In genomic region chr16:2003827-2004641, GRCh38 we compare ENCODE assay signal across 1 cellular context.
TF ChIP-seq lines count a peak whose summit lies in the region.

No MANE protein-coding gene starts in this region.

TF ChIP-seq in HEK293, 187 proteins besides CTCF, POLR2A, EP300 and RAD21 (continued from another document and continues in another):
- TF ChIP-seq INSM2 (tag by site-specific recombination; IDR thresholded peaks at IDR 0.05) = no peak
- TF ChIP-seq ZNF555 (tag by site-specific recombination; conservative IDR thresholded peaks at IDR 0.05) = no peak
- TF ChIP-seq GLI4 (tag by site-specific recombination; IDR thresholded peaks at IDR 0.05) = no peak
- peak; percentile 33; the same call in 1 of the 2 replicates for TF ChIP-seq ZBTB11 (tag by site-specific recombination; conservative IDR thresholded peaks at IDR 0.05; ENCODE audit: low read depth)
- TF ChIP-seq ZNF211 (tag by site-specific recombination; IDR thresholded peaks at IDR 0.05; ENCODE audit: low read depth) = no peak
- TF ChIP-seq ZXDB (tag by site-specific recombination; IDR thresholded peaks at IDR 0.05) = peak; percentile 79
- peak; percentile 12; the same call in 1 of the 2 replicates for TF ChIP-seq ZBTB6 (tag by site-specific recombination; IDR thresholded peaks at IDR 0.05)
- TF ChIP-seq REPIN1 (tag by site-specific recombination; IDR thresholded peaks at IDR 0.05; ENCODE audit: low read depth) = no peak
- no peak for TF ChIP-seq ZNF580 (tag by site-specific recombination; IDR thresholded peaks at IDR 0.05)
- no peak for TF ChIP-seq ZNF274 (IDR thresholded peaks at IDR 0.05; ENCODE audit: low read length)
- no peak for TF ChIP-seq ZNF274 (tag by site-specific recombination; IDR thresholded peaks at IDR 0.05; ENCODE audit: borderline replicate concordance)
- no peak for TF ChIP-seq ZNF148 (tag by site-specific recombination; IDR thresholded peaks at IDR 0.05; ENCODE audit: borderline replicate concordance)
- peak; percentile 87 for TF ChIP-seq ZNF600 (tag by site-specific recombination; IDR thresholded peaks at IDR 0.05)
- TF ChIP-seq ZNF433 (tag by site-specific recombination; IDR thresholded peaks at IDR 0.05; ENCODE audit: low read depth) = no peak
- TF ChIP-seq ZNF449 (tag by site-specific recombination; IDR thresholded peaks at IDR 0.05) = peak; percentile 41; the same call in 1 of the 2 replicates
- TF ChIP-seq KLF8 (tag by site-specific recombination; IDR thresholded peaks at IDR 0.05) = peak; percentile 74; the same call in 1 of the 2 replicates
- no peak for TF ChIP-seq ZNF157 (tag by site-specific recombination; IDR thresholded peaks at IDR 0.05)
- no peak for TF ChIP-seq WT1 (tag by site-specific recombination; IDR thresholded peaks at IDR 0.05)
- no peak for TF ChIP-seq ZBTB49 (tag by site-specific recombination; IDR thresholded peaks at IDR 0.05; ENCODE audit: low read depth)
- TF ChIP-seq SCRT2 (tag by site-specific recombination; IDR thresholded peaks at IDR 0.05) = peak; percentile 93
- TF ChIP-seq HOXD13 (CRISPR knock-in tag; IDR thresholded peaks at IDR 0.05; ENCODE audit: borderline replicate concordance) = no peak
- no peak for TF ChIP-seq MYNN (tag by site-specific recombination; IDR thresholded peaks at IDR 0.05; ENCODE audit: borderline replicate concordance)
- peak; percentile 77 for TF ChIP-seq ZEB2 (tag by site-specific recombination; IDR thresholded peaks at IDR 0.05)
- TF ChIP-seq ZNF2 (tag by site-specific recombination; IDR thresholded peaks at IDR 0.05) = peak; percentile 37; the same call in 1 of the 2 replicates
- TF ChIP-seq ZNF19 (tag by site-specific recombination; IDR thresholded peaks at IDR 0.05; ENCODE audit: low read depth) = no peak
- no peak for TF ChIP-seq ZNF292 (tag by site-specific recombination; IDR thresholded peaks at IDR 0.05; ENCODE audit: borderline replicate concordance, low read depth)
- peak; percentile 56; the same call in 1 of the 2 replicates for TF ChIP-seq ZNF768 (tag by site-specific recombination; IDR thresholded peaks at IDR 0.05)
- no peak for TF ChIP-seq EGR2 (tag by site-specific recombination; IDR thresholded peaks at IDR 0.05; ENCODE audit: low read depth)
- no peak for TF ChIP-seq ZNF16 (tag by site-specific recombination; IDR thresholded peaks at IDR 0.05; ENCODE audit: low read depth)
- no peak for TF ChIP-seq HOXC10 (CRISPR knock-in tag; IDR thresholded peaks at IDR 0.05)
- peak; percentile 94 for TF ChIP-seq ZNF10 (tag by site-specific recombination; IDR thresholded peaks at IDR 0.05)
- peak; percentile 94 for TF ChIP-seq KLF7 (tag by site-specific recombination; IDR thresholded peaks at IDR 0.05; ENCODE audit: borderline replicate concordance)
- TF ChIP-seq ZNF366 (tag by site-specific recombination; conservative IDR thresholded peaks at IDR 0.05) = no peak
- TF ChIP-seq HIC1 (tag by site-specific recombination; IDR thresholded peaks at IDR 0.05) = peak; percentile 77
- TF ChIP-seq GFI1B (tag by site-specific recombination; IDR thresholded peaks at IDR 0.05) = no peak
- TF ChIP-seq BCL11A (tag by site-specific recombination; IDR thresholded peaks at IDR 0.05; ENCODE audit: low read depth) = no peak
- no peak for TF ChIP-seq ZNF350 (tag by site-specific recombination; IDR thresholded peaks at IDR 0.05)
- TF ChIP-seq ZNF518A (tag by site-specific recombination; conservative IDR thresholded peaks at IDR 0.05; ENCODE audit: low read depth) = no peak
- TF ChIP-seq ZNF391 (tag by site-specific recombination; IDR thresholded peaks at IDR 0.05; ENCODE audit: borderline replicate concordance, low read depth) = no peak; the same call in 1 of the 2 replicates
- TF ChIP-seq ZFP3 (tag by site-specific recombination; IDR thresholded peaks at IDR 0.05; ENCODE audit: low read depth) = no peak
